Comparison of ENCODE assay signal across 22 cellular contexts in the genomic region with DNA sequence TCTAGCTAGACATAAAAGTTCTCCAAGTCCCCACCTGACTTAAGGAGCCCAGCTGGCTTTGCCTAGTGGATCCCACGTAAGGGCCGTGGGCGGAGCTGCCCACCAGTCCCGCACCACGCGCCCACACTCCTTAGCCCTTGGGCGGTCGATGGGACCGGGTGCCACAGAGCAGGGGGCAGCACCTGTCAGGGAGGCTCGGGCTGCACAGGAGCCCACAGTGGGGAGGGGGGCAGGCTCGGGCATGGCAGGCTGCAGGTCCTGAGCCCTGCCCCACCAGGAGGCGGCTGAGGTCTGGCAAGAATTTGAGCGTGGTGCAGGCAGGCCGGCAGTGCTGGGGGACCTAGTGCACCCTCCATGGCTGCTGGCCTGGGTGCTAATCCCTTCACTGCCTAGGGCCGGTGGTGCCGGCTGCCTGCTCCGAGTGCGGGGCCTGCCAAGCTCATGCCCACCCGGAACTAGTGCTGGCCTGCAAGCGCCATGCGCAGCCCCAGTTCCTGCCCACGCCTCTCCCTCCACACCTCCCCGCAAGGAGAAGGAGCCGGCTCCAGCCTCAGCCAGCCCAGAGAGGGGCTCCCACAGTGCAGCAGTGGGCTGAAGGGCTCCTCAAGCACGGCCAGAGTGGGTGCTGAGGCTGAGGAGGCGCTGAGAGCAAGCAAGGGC.
DNase-seq lines count a peak whose midpoint lies in the region; ATAC-seq and TF ChIP-seq lines count a peak whose summit lies in the region.
"Had no signal": no experiment of that assay in that cellular context is flagged by ENCODE, and none has a peak within 500 bp of the region (broad histone marks: within the 10 kb centered on the region; RNA-seq: fewer than 3 reads in every experiment).

No MANE protein-coding gene starts in this region.

- H3K27me3 ChIP-seq in spleen (replicated peaks in 1 of 7): peaks cover 0 to 10% (median 0%) of the 10 kb centered on the region in 7 donors
- H3K27me3 ChIP-seq: BE2C, BLaER1 had no signal

- no peak for TF ChIP-seq POLR2A in spleen (IDR thresholded peaks at IDR 0.05)

- peaks cover 0 to 7% (median 0%) of the 10 kb centered on the region in 6 donors for H3K4me1 ChIP-seq in spleen
- H3K4me1 ChIP-seq: BE2C had no signal

- intact Hi-C loops in spleen (cut with DNase I; ENCODE audit: low total_unique reads): no loop called here

- H3K4me3 ChIP-seq in spleen: no peak overlapping the region
- H3K4me3 ChIP-seq: BLaER1, GM12878 had no signal

- H3K36me3 ChIP-seq in spleen: no peaks in the 10 kb centered on the region
- H3K36me3 ChIP-seq: BE2C, BLaER1 had no signal

- 83 to 89% (median 87%) methylated on average over 23 to 26 of the region's 26 CpGs for WGBS in spleen, 5 donors

- ATAC-seq in GM21529 (IDR thresholded peaks at IDR 0.05; ENCODE audit: unreplicated experiment): no peak
- ATAC-seq: GM12878 had no signal

- H3K9me3 ChIP-seq in spleen: peaks cover 0 to 28% (median 10%) of the 10 kb centered on the region in 8 donors
- H3K9me3 ChIP-seq: BE2C had no signal

- DNase-seq in mesenteric fat pad (ENCODE audit: low spot score): peak; percentile 67
- peak; percentile 74 for DNase-seq in spleen
- no peak for DNase-seq in UCSD-AML1 (lab: John Stamatoyannopoulos, UW; ENCODE audit: unreplicated experiment)
- DNase-seq in nucleus accumbens (lab: John Stamatoyannopoulos, UW): no peak
- DNase-seq: 8988T; ACHN; BE2C; C1 segment of cervical spinal cord; CD4-positive, alpha-beta memory T cell; CD4-positive, CD25-positive, alpha-beta regulatory T cell; CD8-positive, alpha-beta memory T cell; COR-L47; DMS 273 treated with DMSO at 0.1 percent for 48 hours; DMS153; DMS53; DMS79; DND-41; EL; GDM1 had no signal

- no peak for TF ChIP-seq CTCF in spleen (IDR thresholded peaks at IDR 0.05 in 8 of 11, conservative IDR thresholded peaks at IDR 0.05 in 3 of 11)

- H3K27ac ChIP-seq in spleen: no peak overlapping the region
- H3K27ac ChIP-seq: BLaER1 had no signal

Comparison
In these comparisons a context has a peak if more than half of its experiments do, and no peak if none do; other contexts are left out.
1. DNase-seq: peak in mesenteric fat pad (single experiment) and spleen (single experiment); none in UCSD-AML1 (single experiment) and nucleus accumbens (0 of 56).